8 cellular contexts compared by ENCODE assay signal in the genomic region with DNA sequence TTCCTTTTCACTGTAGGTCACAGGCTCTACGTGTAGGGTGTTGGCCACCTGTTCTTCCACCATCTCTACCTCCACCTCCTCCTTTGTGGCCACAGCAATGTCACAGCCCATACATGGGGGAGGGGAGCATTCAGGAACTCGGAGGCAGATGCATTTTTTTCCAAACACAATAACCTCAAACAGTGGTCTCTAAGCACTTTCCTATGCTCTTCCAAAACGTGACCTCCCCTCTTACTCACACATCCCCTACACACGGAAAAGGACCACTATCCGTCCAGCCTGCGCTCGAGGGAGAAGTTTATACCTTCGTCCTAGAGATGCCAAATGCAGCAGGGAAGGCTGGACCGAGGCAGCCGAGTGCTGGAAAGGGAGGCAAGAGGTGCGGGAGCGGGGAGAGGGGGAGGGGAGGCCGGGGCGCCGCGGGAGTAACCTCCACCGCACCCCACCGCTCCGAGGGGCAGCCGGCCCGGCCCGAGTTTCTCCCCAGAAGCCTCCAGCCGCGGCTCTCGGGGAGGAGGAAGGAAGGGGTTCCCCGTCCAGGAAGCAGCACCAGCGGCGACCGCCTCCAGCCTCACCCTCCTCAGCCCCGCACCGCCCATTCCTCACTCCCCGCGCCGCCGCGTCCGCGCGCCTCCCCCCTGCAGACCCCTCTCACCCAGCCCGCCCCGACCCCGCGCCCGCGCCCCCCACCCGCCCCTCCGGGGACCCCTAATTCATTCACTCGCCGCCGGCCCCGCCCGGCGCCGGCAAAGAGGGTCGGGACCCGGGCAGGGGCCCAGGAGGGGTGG. TPM values are rescaled to one million over a fixed set of nuclear protein-coding genes. Genes with fewer than 3 reads are reported as not detected.
A peak's percentile ranks its signal among the peaks of the same experiment; 100 is the strongest.
DNase-seq lines count a peak whose midpoint lies in the region; TF ChIP-seq lines count a peak whose summit lies in the region.

No MANE protein-coding gene starts in this region.

- H4K8ac ChIP-seq in H9 (replicated peaks; ENCODE audit: insufficient read length, low read depth, low read length): no peak overlapping the region

- H3K4ac ChIP-seq in H9 (ENCODE audit: low read depth, low read length): no peak overlapping the region; the same call in 1 of the 2 replicates

- H2AFZ ChIP-seq in H9 (ENCODE audit: low read length): peak overlapping the region; percentile 3

- TF ChIP-seq CTCF in H9 (conservative IDR thresholded peaks at IDR 0.05): no peak
- TF ChIP-seq CTCF in NB4 (IDR thresholded peaks at IDR 0.05; ENCODE audit: low read depth, low read length): no peak
- no peak for TF ChIP-seq CTCF in colonic mucosa (IDR thresholded peaks at IDR 0.05)
- no peak for TF ChIP-seq CTCF in liver (IDR thresholded peaks at IDR 0.05; ENCODE audit: low read depth, low read length, missing input control)

- peak overlapping the region; percentile 73 to 93 (median 88); a peak in 5 of 7 replicates for H3K27ac Mint-ChIP-seq in H9

- H4K5ac ChIP-seq in H9 (ENCODE audit: insufficient read length, low read depth, low read length): no peak overlapping the region

- no peak overlapping the region for H2BK120ac ChIP-seq in H9 (ENCODE audit: low read depth, low read length, poor library complexity, severe bottlenecking)

- H3K27ac ChIP-seq in H9 (ENCODE audit: insufficient read length, low read depth, low read length) (no peak overlapping the region), colonic mucosa (peak overlapping the region; percentile 92), liver (ENCODE audit: low read depth in 1 of 2, low read length in 2 of 2) (peak overlapping the region; percentile 93 to 94)

- no peak overlapping the region for H2BK20ac ChIP-seq in H9 (ENCODE audit: low read depth, low read length, poor library complexity, severe bottlenecking)

- H3T11ph ChIP-seq in H9 (ENCODE audit: low read length): no peak overlapping the region

- peaks cover 22% of the 10 kb centered on the region for H3K27me3 Mint-ChIP-seq in H9 (ENCODE audit: low read depth)

- H4K91ac ChIP-seq in H9 (ENCODE audit: insufficient read length, low read depth, low read length): no peak overlapping the region

- no peak overlapping the region for H3K23ac ChIP-seq in H9 (ENCODE audit: insufficient read length, low read depth, low read length)

- H3K4me3 Mint-ChIP-seq in H9: peak overlapping the region; percentile 88 to 97

- H3K14ac ChIP-seq in H9 (ENCODE audit: insufficient read depth, low read length): peak overlapping the region; percentile 87

- H3K9me3 ChIP-seq in H9 (ENCODE audit: control insufficient read depth, low read depth, low read length) (no peaks in the 10 kb centered on the region), colonic mucosa (no peaks in the 10 kb centered on the region), liver (ENCODE audit: control insufficient read depth in 4 of 4, low read length in 3 of 4) (no peaks in the 10 kb centered on the region)

- no peak for TF ChIP-seq POLR2A in NB4 (IDR thresholded peaks at IDR 0.05; ENCODE audit: extremely low read depth, insufficient read length)

- no peak overlapping the region for H2BK12ac ChIP-seq in H9 (ENCODE audit: insufficient read length, low read depth, low read length)

- no peak overlapping the region for H3K56ac ChIP-seq in H9 (ENCODE audit: insufficient read length, low read depth, low read length)

- H3K79me1 ChIP-seq in H9 (ENCODE audit: insufficient read depth, low read depth, low read length, poor library complexity, severe bottlenecking): peaks cover 3% of the 10 kb centered on the region

- peaks cover 10% of the 10 kb centered on the region; the same call in 1 of the 2 replicates for H3K79me2 ChIP-seq in H9 (ENCODE audit: insufficient read depth, low read length)

- intact Hi-C loops in colonic mucosa (cut with DNase I): loop anchor here (10.0 kb wide), 1 partner anchor 75 kb away; no protein-coding TSS in a partner anchor

- H3K27me3 ChIP-seq in H9 (ENCODE audit: insufficient read depth, low read length) (no peaks in the 10 kb centered on the region), colonic mucosa (no peaks in the 10 kb centered on the region), liver (ENCODE audit: control insufficient read depth in 4 of 4, insufficient read depth in 4 of 4, low read length in 3 of 4) (no peaks in the 10 kb centered on the region)

- peaks cover 0 to 24% (median 9%) of the 10 kb centered on the region in 3 experiments; a peak in 4 of 7 replicates for H3K36me3 Mint-ChIP-seq in H9 (ENCODE audit: insufficient read depth in 1 of 3, low read depth in 3 of 3)

- H4K20me1 ChIP-seq in H9 (ENCODE audit: control insufficient read depth, insufficient read depth, insufficient read length): no peaks in the 10 kb centered on the region

- H3K23me2 ChIP-seq in H9 (ENCODE audit: insufficient read length, low read depth, low read length, poor library complexity, severe bottlenecking): peaks cover 4% of the 10 kb centered on the region

- no peak overlapping the region for H2BK15ac ChIP-seq in H9 (ENCODE audit: low read depth, low read length)

- no peaks in the 10 kb centered on the region for H3K36me3 ChIP-seq in colonic mucosa
- H3K36me3 ChIP-seq in liver (ENCODE audit: control insufficient read depth in 4 of 4, insufficient read depth in 3 of 4, low read depth in 1 of 4, low read length in 3 of 4): no peaks in the 10 kb centered on the region

- H3K9me3 Mint-ChIP-seq in H9: no peaks in the 10 kb centered on the region

- TF ChIP-seq RAD21 in liver (IDR thresholded peaks at IDR 0.05): peak in 1 of 2 donors; percentile 26

- H3K4me2 ChIP-seq in H9 (ENCODE audit: insufficient read depth, insufficient read length, low read length): peak overlapping the region; percentile 88

- no peak overlapping the region for H2AK5ac ChIP-seq in H9 (ENCODE audit: insufficient read length, low read length)

- peak overlapping the region; percentile 75 for H3K9ac ChIP-seq in H9 (ENCODE audit: extremely low read depth, insufficient read length, low read length)
- H3K9ac ChIP-seq in colonic mucosa (ENCODE audit: low read depth in 2 of 2, low read length in 2 of 2): peak overlapping the region; percentile 64 to 92
- H3K9ac ChIP-seq in liver (ENCODE audit: low read depth in 1 of 2, low read length in 2 of 2): peak overlapping the region; percentile 56 to 89

- DNase-seq in ELR (ENCODE audit: low read depth) (peak; percentile 45), H9 (peak; percentile 54), NB4 (ENCODE audit: low read depth) (peak; percentile 82), colonic mucosa (peak; percentile 69), OCI-M2 (lab: John Stamatoyannopoulos, UW; ENCODE audit: unreplicated experiment) (no peak)
- peak; percentile 51 for DNase-seq in activated CD4-positive, alpha-beta T cell treated with anti-CD3 and anti-CD28 coated beads for 48 hours
- DNase-seq in stimulated activated CD4-positive, alpha-beta T cell treated with anti-CD3 and anti-CD28 coated beads, Interleukin-4, amount 100 ng/mL, for 1 hour: peak; percentile 52

- H3K4me3 ChIP-seq in NB4 (ENCODE audit: low read depth, low read length) (peak overlapping the region; percentile 71), colonic mucosa (peak overlapping the region; percentile 87), liver (ENCODE audit: low read depth in 1 of 3, low read length in 3 of 3) (peak overlapping the region; percentile 70 to 99 (median 74))

- peaks cover 23 to 37% of the 10 kb centered on the region in 2 experiments for H3K4me1 Mint-ChIP-seq in H9

- peak overlapping the region; percentile 6 for H3K18ac ChIP-seq in H9 (ENCODE audit: insufficient read length, low read depth, low read length)

- no peak overlapping the region for H2BK5ac ChIP-seq in H9 (ENCODE audit: insufficient read length, low read length)

- H3K4me1 ChIP-seq in H9 (ENCODE audit: insufficient read depth, low read length): peaks cover 4% of the 10 kb centered on the region; the same call in 1 of the 2 replicates
- peaks cover 4% of the 10 kb centered on the region for H3K4me1 ChIP-seq in colonic mucosa
- H3K4me1 ChIP-seq in liver (ENCODE audit: control insufficient read depth in 4 of 4, insufficient read depth in 4 of 4, low read length in 3 of 4): peaks cover 2 to 15% (median 5%) of the 10 kb centered on the region in 4 donors

- WGBS in H9 (ENCODE audit: extremely low coverage, insufficient read length, low lambda C conversion rate): no CpG with 5 or more reads among the region's 56 CpGs
- under 1% methylated on average over 56 of the region's 56 CpGs for WGBS in liver

TF ChIP-seq in liver, 16 proteins besides CTCF, POLR2A, EP300 and RAD21:
- no peak for TF ChIP-seq FOXA2 (IDR thresholded peaks at IDR 0.05)
- no peak for TF ChIP-seq TAF1 (conservative IDR thresholded peaks at IDR 0.05)
- TF ChIP-seq FOXA1 (IDR thresholded peaks at IDR 0.05): no peak
- TF ChIP-seq, protein P1, sequence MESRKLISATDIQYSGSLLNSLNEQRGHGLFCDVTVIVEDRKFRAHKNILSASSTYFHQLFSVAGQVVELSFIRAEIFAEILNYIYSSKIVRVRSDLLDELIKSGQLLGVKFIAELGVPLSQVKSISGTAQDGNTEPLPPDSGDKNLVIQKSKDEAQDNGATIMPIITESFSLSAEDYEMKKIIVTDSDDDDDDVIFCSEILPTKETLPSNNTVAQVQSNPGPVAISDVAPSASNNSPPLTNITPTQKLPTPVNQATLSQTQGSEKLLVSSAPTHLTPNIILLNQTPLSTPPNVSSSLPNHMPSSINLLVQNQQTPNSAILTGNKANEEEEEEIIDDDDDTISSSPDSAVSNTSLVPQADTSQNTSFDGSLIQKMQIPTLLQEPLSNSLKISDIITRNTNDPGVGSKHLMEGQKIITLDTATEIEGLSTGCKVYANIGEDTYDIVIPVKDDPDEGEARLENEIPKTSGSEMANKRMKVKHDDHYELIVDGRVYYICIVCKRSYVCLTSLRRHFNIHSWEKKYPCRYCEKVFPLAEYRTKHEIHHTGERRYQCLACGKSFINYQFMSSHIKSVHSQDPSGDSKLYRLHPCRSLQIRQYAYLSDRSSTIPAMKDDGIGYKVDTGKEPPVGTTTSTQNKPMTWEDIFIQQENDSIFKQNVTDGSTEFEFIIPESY (IDR thresholded peaks at IDR 0.05): no peak
- TF ChIP-seq EGR1 (IDR thresholded peaks at IDR 0.05; ENCODE audit: low read depth in 2 of 2): no peak
- TF ChIP-seq RXRA (IDR thresholded peaks at IDR 0.05): no peak
- TF ChIP-seq NR2F2 (IDR thresholded peaks at IDR 0.05): no peak

RNA-seq across cellular contexts. Expression of a gene that starts 0.6 kb away (rescaled TPM):
- 46.3 and 47.5 TPM in 2 replicates for total RNA-seq in H9 (2021)
- total RNA-seq in colonic mucosa: 10 to 100 TPM; 53.8 to 84.4 TPM
- total RNA-seq in liver: 10 to 100 TPM; 12.0 to 16.2 TPM
- 10 to 100 TPM in 1 of 2 donors, 1 to 10 TPM in 1; 6.2 to 33.0 TPM for polyA plus RNA-seq in liver

RNA-seq across cellular contexts. Expression of a gene that starts 55.1 kb away (rescaled TPM):
- total RNA-seq in H9 (2021) (7.6 and 8.7 TPM in 2 replicates), colonic mucosa (10 to 100 TPM; 10.5 to 13.7 TPM), liver (10 to 100 TPM; 25.4 to 65.8 TPM)
- 100 to 1,000 TPM in 1 of 2 donors, 10 to 100 TPM in 1; 22.8 to 141 TPM for polyA plus RNA-seq in liver

RNA-seq across cellular contexts. Expression of a gene that starts 55.2 kb away (rescaled TPM):
- total RNA-seq in H9 (2021) (not detected in 2 replicates), colonic mucosa (not detected), liver (under 1 TPM in 1 of 2 donors, not detected in 1; 0.17 TPM)
- polyA plus RNA-seq in liver: under 1 TPM; 0.07 to 0.14 TPM
